8 cellular contexts compared by ENCODE assay signal in genomic region chr11:65112551-65113360, GRCh38. TPM values are rescaled to one million over a fixed set of nuclear protein-coding genes. Genes with fewer than 3 reads are reported as not detected.
DNase-seq lines count a peak whose midpoint lies in the region; ATAC-seq, FAIRE-seq and TF ChIP-seq lines count a peak whose summit lies in the region.

No MANE protein-coding gene starts in this region.

- peak; percentile 91 for TF ChIP-seq CTCF in A549 (IDR thresholded peaks at IDR 0.05)
- peak; percentile 98 for TF ChIP-seq CTCF in GM12875 (IDR thresholded peaks at IDR 0.05; ENCODE audit: borderline replicate concordance, insufficient read depth, low read depth, low read length)
- peak; percentile 98 for TF ChIP-seq CTCF in LNCAP (IDR thresholded peaks at IDR 0.05)
- TF ChIP-seq CTCF in WERI-Rb-1 (IDR thresholded peaks at IDR 0.05; ENCODE audit: low read depth, low read length): peak; percentile 90
- peak; percentile 68 to 89 for TF ChIP-seq CTCF in left lung (IDR thresholded peaks at IDR 0.05)

- DNase-seq in A549 (ENCODE audit: low read depth in 1 of 2, low spot score in 1 of 2) (peak; percentile 53 to 64), WERI-Rb-1 (peak; percentile 72), caudate nucleus (lab: John Stamatoyannopoulos, UW) (peak in 43 of 61 donors; percentile 18 to 61 (median 35)), left lung (peak in 1 of 2 donors; percentile 92), H4 (ENCODE audit: low spot score) (no peak)
- peak; percentile 75 for DNase-seq in stimulated activated CD4-positive, alpha-beta T cell treated with anti-CD3 and anti-CD28 coated beads, Interleukin-4, amount 100 ng/mL, for 24 hours

- WGBS in A549 (ENCODE audit: missing lambda C conversion rate): 43% methylated on average over 25 of the region's 57 CpGs

- no peak for TF ChIP-seq EP300 in A549 (IDR thresholded peaks at IDR 0.05)

- intact Hi-C loops in left lung (cut with DNase I): no loop called here

- ATAC-seq in A549: peak; percentile 25 to 57; a peak in 5 of 6 replicates
- peak; percentile 68 for ATAC-seq in left lung

- peaks cover 18% of the 10 kb centered on the region for H3K36me3 ChIP-seq in WERI-Rb-1
- peaks cover 0 to 32% of the 10 kb centered on the region in 2 donors for H3K36me3 ChIP-seq in left lung

- POLR2A ChIA-PET in A549 (lab: Yijun Ruan, JAX): interaction anchor here (0.5 to 3.4 kb wide), 10 partner anchors 9 to 452 kb away, joined by 3 to 24 read pairs (median 4); partner anchors contain the start of genes CDC42BPG, FAU and MRPL49

- H3K9me3 ChIP-seq in A549 (no peaks in the 10 kb centered on the region), WERI-Rb-1 (ENCODE audit: severe bottlenecking) (no peaks in the 10 kb centered on the region), left lung (no peaks in the 10 kb centered on the region)

- TF ChIP-seq POLR2A in A549 (IDR thresholded peaks at IDR 0.05; ENCODE audit: low read length): peak; percentile 18

- H3K4me1 ChIP-seq in A549 (peaks cover 31% of the 10 kb centered on the region; the same call in 2 of the 3 replicates), left lung (peaks cover 25 to 53% of the 10 kb centered on the region in 2 donors)

- TF ChIP-seq RAD21 in A549 (conservative IDR thresholded peaks at IDR 0.05 in 1 of 2, IDR thresholded peaks at IDR 0.05 in 1 of 2): peak in 1 of 2 experiments; percentile 31; a peak in 1 of 5 replicates

- H3K4me2 ChIP-seq in A549: peak overlapping the region; percentile 100

- no peak for FAIRE-seq in A549 (lab: Jason Lieb, UNC)

- CTCF ChIA-PET in A549 (lab: Yijun Ruan, JAX): interaction anchor here (0.5 to 6.6 kb wide), 23 partner anchors 7 to 312 kb away, joined by 3 to 153 read pairs (median 4); partner anchors contain the start of genes ARL2, CAPN1, FAU and MRPL49

- H3K27ac ChIP-seq in A549: peak overlapping the region; percentile 73 to 88
- peak overlapping the region; percentile 78 for H3K27ac ChIP-seq in WERI-Rb-1
- peak overlapping the region; percentile 52 for H3K27ac ChIP-seq in caudate nucleus (ENCODE audit: low read depth, low read length)
- H3K27ac ChIP-seq in left lung: peak overlapping the region in 1 of 2 donors; percentile 24

- H3K27me3 ChIP-seq in WERI-Rb-1 (ENCODE audit: insufficient read depth, low read depth, severe bottlenecking) (no peaks in the 10 kb centered on the region), left lung (peaks cover 0 to 15% of the 10 kb centered on the region in 2 donors)

- H3K4me3 ChIP-seq in A549 (peak overlapping the region; percentile 52), GM12875 (ENCODE audit: low read depth, low read length) (peak overlapping the region; percentile 70), WERI-Rb-1 (ENCODE audit: low read depth, low read length) (peak overlapping the region; percentile 65), left lung (peak overlapping the region; percentile 44 to 54)

TF ChIP-seq in A549, 52 proteins besides CTCF, POLR2A, EP300 and RAD21:
- TF ChIP-seq PBX3 (IDR thresholded peaks at IDR 0.05) (0 out of 2 replicates have a peak, but pooled peaks have one; percentile 60), JUNB (IDR thresholded peaks at IDR 0.05) (no peak), RARB (CRISPR knock-in tag; IDR thresholded peaks at IDR 0.05) (no peak), EHF (CRISPR knock-in tag; IDR thresholded peaks at IDR 0.05) (no peak), JUN (IDR thresholded peaks at IDR 0.05) (peak in 1 of 2 experiments; percentile 22; a peak in 2 of 5 replicates), HMGXB4 (CRISPR knock-in tag; IDR thresholded peaks at IDR 0.05; ENCODE audit: borderline replicate concordance) (peak; percentile 75; the same call in 1 of the 2 replicates), SMC3 (IDR thresholded peaks at IDR 0.05) (peak; percentile 49)
TF ChIP-seq in A549: peak in this region for 4.

RNA-seq across cellular contexts. Expression of gene TM7SF2, which starts 1.1 kb away (rescaled TPM):
- polyA plus RNA-seq in A549 (2011; rRNA removed): 8.2 and 9.6 TPM in 2 replicates
- 7.9 and 10.1 TPM in 2 replicates for polyA plus RNA-seq in A549 (2012; cell fraction: cytosol; rRNA removed)
- polyA plus RNA-seq in A549 (2012; cell fraction: nucleus; rRNA removed): 31.1 and 39.4 TPM in 2 replicates
- polyA plus RNA-seq in A549 (2017; fragmentation: RNase III; extraction: RNeasy Plus Mini Kit Qiagen cat#74134 plus additional on column Dnase treatment): 6.9 to 9.7 TPM (median 8.2 TPM) in 3 replicates
- polyA minus RNA-seq in A549 (2011; rRNA and poly(A)+ RNA removed): 8.6 and 19.4 TPM in 2 replicates
- 10 to 100 TPM; 37.1 to 41.0 TPM for total RNA-seq in left lung
- total RNA-seq in H4 (2014; rRNA removed; shearing (Covaris generic)): 3.2 and 5.2 TPM in 2 replicates

RNA-seq across cellular contexts. Expression of gene ZNHIT2, which starts 4.7 kb away (rescaled TPM):
- 5.5 and 6.0 TPM in 2 replicates for polyA plus RNA-seq in A549 (2011; rRNA removed)
- polyA plus RNA-seq in A549 (2012; cell fraction: cytosol; rRNA removed): 9.8 and 15.8 TPM in 2 replicates
- 13.8 and 21.4 TPM in 2 replicates for polyA plus RNA-seq in A549 (2012; cell fraction: nucleus; rRNA removed)
- 12.4 to 14.0 TPM (median 13.5 TPM) in 3 replicates for polyA plus RNA-seq in A549 (2017; fragmentation: RNase III; extraction: RNeasy Plus Mini Kit Qiagen cat#74134 plus additional on column Dnase treatment)
- 2.9 and 4.0 TPM in 2 replicates for polyA minus RNA-seq in A549 (2011; rRNA and poly(A)+ RNA removed)
- 10 to 100 TPM in 1 of 2 donors, 1 to 10 TPM in 1; 8.0 to 10.6 TPM for total RNA-seq in left lung
- total RNA-seq in H4 (2014; rRNA removed; shearing (Covaris generic)): 5.6 and 8.0 TPM in 2 replicates

RNA-seq across cellular contexts. Expression of gene FAU, which starts 9.2 kb away (rescaled TPM):
- polyA plus RNA-seq in A549 (2011; rRNA removed): 401 and 591 TPM in 2 replicates
- polyA plus RNA-seq in A549 (2012; cell fraction: cytosol; rRNA removed): 964 and 1,067 TPM in 2 replicates
- polyA plus RNA-seq in A549 (2012; cell fraction: nucleus; rRNA removed): 604 and 874 TPM in 2 replicates
- polyA plus RNA-seq in A549 (2017; fragmentation: RNase III; extraction: RNeasy Plus Mini Kit Qiagen cat#74134 plus additional on column Dnase treatment): 866 to 893 TPM (median 878 TPM) in 3 replicates
- polyA minus RNA-seq in A549 (2011; rRNA and poly(A)+ RNA removed): 132 and 170 TPM in 2 replicates
- 100 to 1,000 TPM; 621 to 685 TPM for total RNA-seq in left lung
- total RNA-seq in H4 (2014; rRNA removed; shearing (Covaris generic)): 322 and 327 TPM in 2 replicates

RNA-seq across cellular contexts. Expression of gene MRPL49, which starts 9.4 kb away (rescaled TPM):
- polyA plus RNA-seq in A549 (2011; rRNA removed): 55.5 and 61.8 TPM in 2 replicates
- polyA plus RNA-seq in A549 (2012; cell fraction: cytosol; rRNA removed): 58.6 and 78.9 TPM in 2 replicates
- polyA plus RNA-seq in A549 (2012; cell fraction: nucleus; rRNA removed): 49.9 and 81.5 TPM in 2 replicates
- 62.7 to 65.5 TPM (median 64.5 TPM) in 3 replicates for polyA plus RNA-seq in A549 (2017; fragmentation: RNase III; extraction: RNeasy Plus Mini Kit Qiagen cat#74134 plus additional on column Dnase treatment)
- polyA minus RNA-seq in A549 (2011; rRNA and poly(A)+ RNA removed): 36.8 and 43.7 TPM in 2 replicates
- 10 to 100 TPM; 46.8 to 47.2 TPM for total RNA-seq in left lung
- 61.6 and 76.7 TPM in 2 replicates for total RNA-seq in H4 (2014; rRNA removed; shearing (Covaris generic))

RNA-seq across cellular contexts. Expression of gene VPS51, which starts 16.7 kb away (rescaled TPM):
- polyA plus RNA-seq in A549 (2011; rRNA removed) (37.2 and 44.7 TPM in 2 replicates), A549 (2017; fragmentation: RNase III; extraction: RNeasy Plus Mini Kit Qiagen cat#74134 plus additional on column Dnase treatment) (46.7 to 51.7 TPM (median 51.0 TPM) in 3 replicates)
- polyA plus RNA-seq in A549 (2012; cell fraction: cytosol; rRNA removed): 64.6 and 84.0 TPM in 2 replicates
- polyA plus RNA-seq in A549 (2012; cell fraction: nucleus; rRNA removed): 183 and 198 TPM in 2 replicates
- polyA minus RNA-seq in A549 (2011; rRNA and poly(A)+ RNA removed): 118 and 162 TPM in 2 replicates
- 10 to 100 TPM; 79.4 to 86.8 TPM for total RNA-seq in left lung
- total RNA-seq in H4 (2014; rRNA removed; shearing (Covaris generic)): 68.7 and 134 TPM in 2 replicates
